In the genomic region with DNA sequence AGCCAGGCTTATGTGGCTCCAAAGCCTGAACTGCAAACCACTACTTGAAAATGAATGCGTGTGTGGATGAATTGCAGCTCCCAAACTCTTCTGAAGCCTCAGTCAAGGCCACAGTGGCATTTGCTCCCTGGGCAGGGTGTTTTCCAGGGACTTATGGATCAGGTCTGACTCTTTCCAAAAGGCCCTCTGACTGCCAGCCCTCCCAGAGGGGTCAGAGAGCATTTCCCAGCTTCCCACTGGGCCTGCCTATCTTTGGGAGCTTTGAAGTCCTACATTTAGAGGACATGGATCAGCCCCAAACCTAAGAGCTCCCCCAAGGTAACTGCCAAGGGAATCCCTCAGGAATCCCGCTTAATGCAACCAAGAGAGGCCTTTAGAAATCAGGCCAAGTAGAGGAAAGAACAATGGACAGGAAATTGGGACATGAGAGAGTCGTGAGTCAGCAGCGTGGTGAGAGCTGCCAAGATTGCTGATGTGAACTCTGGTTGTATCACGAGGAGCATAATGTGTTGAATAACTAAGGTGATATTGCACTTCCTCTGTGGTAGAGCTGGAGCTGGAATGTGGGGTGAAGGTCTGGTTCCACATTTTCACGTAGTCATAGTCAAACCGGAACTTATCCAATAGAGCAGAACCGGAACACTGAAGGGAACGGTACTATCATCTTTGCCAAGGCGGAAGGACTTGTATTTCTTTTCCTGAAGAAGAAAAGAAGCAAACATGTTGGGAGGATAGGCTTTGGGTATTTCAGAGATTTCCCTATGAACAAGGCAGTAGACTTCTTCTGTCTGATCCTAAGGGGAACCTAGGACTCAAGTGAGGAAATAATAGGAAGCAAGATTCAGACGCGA, we compare ENCODE assay signal across 8 cellular contexts.
DNase-seq lines count a peak whose midpoint lies in the region; ATAC-seq lines count a peak whose summit lies in the region.

No MANE protein-coding gene starts in this region.

- H3K4me3 Mint-ChIP-seq in stimulated activated naive B cell treated with anti-CD40 and anti-IgM and Interleukin-4, amounts not matched to agents 10 μg/mL and 1 μg/mL and 100 μg/mL, for 72 hours = peak overlapping the region in 1 of 2 donors; percentile 27

- DNase-seq in NCI-H2029 treated with DMSO at 0.1 percent for 48 hours (lab: John Stamatoyannopoulos, UW) (peak; percentile 98), iPS DF 19.7 (ENCODE audit: low read depth, low spot score) (peak; percentile 28), activated gamma-delta T cell (lab: John Stamatoyannopoulos, UW) (no peak)
- peak; percentile 9 for DNase-seq in stimulated activated naive B cell treated with anti-CD40 and anti-IgM and Interleukin-4, amounts not matched to agents 10 μg/mL and 1 μg/mL and 100 μg/mL, for 72 hours
- no peak for DNase-seq in activated naive CD4-positive, alpha-beta T cell (lab: John Stamatoyannopoulos, UW)

- no peaks in the 10 kb centered on the region for H3K36me3 Mint-ChIP-seq in stimulated activated naive B cell treated with anti-CD40 and anti-IgM and Interleukin-4, amounts not matched to agents 10 μg/mL and 1 μg/mL and 100 μg/mL, for 72 hours

- peaks cover 0 to 6% of the 10 kb centered on the region in 2 donors for H3K27me3 Mint-ChIP-seq in stimulated activated naive B cell treated with anti-CD40 and anti-IgM and Interleukin-4, amounts not matched to agents 10 μg/mL and 1 μg/mL and 100 μg/mL, for 72 hours

- ATAC-seq in GM18502 (IDR thresholded peaks at IDR 0.05; ENCODE audit: poor library complexity, unreplicated experiment) = peak; percentile 48
- ATAC-seq in stimulated activated naive B cell treated with anti-CD40 and anti-IgM and Interleukin-4, amounts not matched to agents 10 μg/mL and 1 μg/mL and 100 μg/mL, for 72 hours (replicated peaks) = peak; percentile 69 to 74
- ATAC-seq in GM18498 (IDR thresholded peaks at IDR 0.05; ENCODE audit: unreplicated experiment) = no peak

- peak overlapping the region; percentile 12 for H3K27ac ChIP-seq in angular gyrus (ENCODE audit: low read depth, low read length)

- no peaks in the 10 kb centered on the region for H3K9me3 Mint-ChIP-seq in stimulated activated naive B cell treated with anti-CD40 and anti-IgM and Interleukin-4, amounts not matched to agents 10 μg/mL and 1 μg/mL and 100 μg/mL, for 72 hours

- H3K27ac Mint-ChIP-seq in stimulated activated naive B cell treated with anti-CD40 and anti-IgM and Interleukin-4, amounts not matched to agents 10 μg/mL and 1 μg/mL and 100 μg/mL, for 72 hours = peak overlapping the region; percentile 63

- H3K4me1 Mint-ChIP-seq in stimulated activated naive B cell treated with anti-CD40 and anti-IgM and Interleukin-4, amounts not matched to agents 10 μg/mL and 1 μg/mL and 100 μg/mL, for 72 hours = peaks cover 13 to 47% of the 10 kb centered on the region in 2 donors

Comparison
In these comparisons a context has a peak if more than half of its experiments do, and no peak if none do; other contexts are left out.
1. DNase-seq: peak in NCI-H2029 treated with DMSO at 0.1 percent for 48 hours (single experiment), iPS DF 19.7 (single experiment) and stimulated activated naive B cell treated with anti-CD40 and anti-IgM and Interleukin-4, amounts not matched to agents 10 μg/mL and 1 μg/mL and 100 μg/mL, for 72 hours (single experiment); none in activated gamma-delta T cell (single experiment) and activated naive CD4-positive, alpha-beta T cell (0 of 4).